In genomic region chr5:143412656-143413342, GRCh38 we compare ENCODE assay signal across 4 cellular contexts.
TF ChIP-seq lines count a peak whose summit lies in the region.

No MANE protein-coding gene starts in this region.

TF ChIP-seq in SK-N-SH, 30 proteins besides CTCF, POLR2A, EP300 and RAD21:
- 0 out of 2 replicates have a peak, but pooled peaks have one; percentile 14 for TF ChIP-seq TCF12 (IDR thresholded peaks at IDR 0.05)
- no peak for TF ChIP-seq SIN3A (IDR thresholded peaks at IDR 0.05; ENCODE audit: borderline replicate concordance, low read depth, low read length)
- 0 out of 2 replicates have a peak, but pooled peaks have one; percentile 5 for TF ChIP-seq JUND (IDR thresholded peaks at IDR 0.05)

TF ChIP-seq in SK-N-SH treated with all-trans-retinoic acid at 6 μM for 48 hours, 23 proteins besides CTCF, POLR2A, EP300 and RAD21:
- TF ChIP-seq, protein P1, sequence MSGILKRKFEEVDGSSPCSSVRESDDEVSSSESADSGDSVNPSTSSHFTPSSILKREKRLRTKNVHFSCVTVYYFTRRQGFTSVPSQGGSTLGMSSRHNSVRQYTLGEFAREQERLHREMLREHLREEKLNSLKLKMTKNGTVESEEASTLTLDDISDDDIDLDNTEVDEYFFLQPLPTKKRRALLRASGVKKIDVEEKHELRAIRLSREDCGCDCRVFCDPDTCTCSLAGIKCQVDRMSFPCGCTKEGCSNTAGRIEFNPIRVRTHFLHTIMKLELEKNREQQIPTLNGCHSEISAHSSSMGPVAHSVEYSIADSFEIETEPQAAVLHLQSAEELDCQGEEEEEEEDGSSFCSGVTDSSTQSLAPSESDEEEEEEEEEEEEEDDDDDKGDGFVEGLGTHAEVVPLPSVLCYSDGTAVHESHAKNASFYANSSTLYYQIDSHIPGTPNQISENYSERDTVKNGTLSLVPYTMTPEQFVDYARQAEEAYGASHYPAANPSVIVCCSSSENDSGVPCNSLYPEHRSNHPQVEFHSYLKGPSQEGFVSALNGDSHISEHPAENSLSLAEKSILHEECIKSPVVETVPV (CRISPR knock-in tag; IDR thresholded peaks at IDR 0.05) = no peak
- TF ChIP-seq TOX (CRISPR knock-in tag; IDR thresholded peaks at IDR 0.05; ENCODE audit: borderline replicate concordance) (no peak), PPARA (CRISPR knock-in tag; IDR thresholded peaks at IDR 0.05; ENCODE audit: borderline replicate concordance) (no peak), TCF4 (CRISPR knock-in tag; IDR thresholded peaks at IDR 0.05; ENCODE audit: borderline replicate concordance) (no peak), BACH2 (CRISPR knock-in tag; IDR thresholded peaks at IDR 0.05; ENCODE audit: borderline replicate concordance) (no peak), ISL1 (CRISPR knock-in tag; IDR thresholded peaks at IDR 0.05) (no peak), ZFP3 (CRISPR knock-in tag; IDR thresholded peaks at IDR 0.05) (no peak), SNAI2 (CRISPR knock-in tag; IDR thresholded peaks at IDR 0.05) (no peak), RARB (CRISPR knock-in tag; IDR thresholded peaks at IDR 0.05) (no peak), ARNTL (CRISPR knock-in tag; IDR thresholded peaks at IDR 0.05; ENCODE audit: borderline replicate concordance, low read depth) (no peak), ZNF70 (CRISPR knock-in tag; IDR thresholded peaks at IDR 0.05) (no peak)
- TF ChIP-seq, protein P2, sequence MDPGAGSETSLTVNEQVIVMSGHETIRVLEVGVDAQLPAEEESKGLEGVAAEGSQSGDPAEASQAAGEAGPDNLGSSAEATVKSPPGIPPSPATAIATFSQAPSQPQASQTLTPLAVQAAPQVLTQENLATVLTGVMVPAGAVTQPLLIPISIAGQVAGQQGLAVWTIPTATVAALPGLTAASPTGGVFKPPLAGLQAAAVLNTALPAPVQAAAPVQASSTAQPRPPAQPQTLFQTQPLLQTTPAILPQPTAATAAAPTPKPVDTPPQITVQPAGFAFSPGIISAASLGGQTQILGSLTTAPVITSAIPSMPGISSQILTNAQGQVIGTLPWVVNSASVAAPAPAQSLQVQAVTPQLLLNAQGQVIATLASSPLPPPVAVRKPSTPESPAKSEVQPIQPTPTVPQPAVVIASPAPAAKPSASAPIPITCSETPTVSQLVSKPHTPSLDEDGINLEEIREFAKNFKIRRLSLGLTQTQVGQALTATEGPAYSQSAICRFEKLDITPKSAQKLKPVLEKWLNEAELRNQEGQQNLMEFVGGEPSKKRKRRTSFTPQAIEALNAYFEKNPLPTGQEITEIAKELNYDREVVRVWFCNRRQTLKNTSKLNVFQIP (CRISPR knock-in tag; IDR thresholded peaks at IDR 0.05; ENCODE audit: borderline replicate concordance, low read depth) = no peak
- TF ChIP-seq, protein P3, sequence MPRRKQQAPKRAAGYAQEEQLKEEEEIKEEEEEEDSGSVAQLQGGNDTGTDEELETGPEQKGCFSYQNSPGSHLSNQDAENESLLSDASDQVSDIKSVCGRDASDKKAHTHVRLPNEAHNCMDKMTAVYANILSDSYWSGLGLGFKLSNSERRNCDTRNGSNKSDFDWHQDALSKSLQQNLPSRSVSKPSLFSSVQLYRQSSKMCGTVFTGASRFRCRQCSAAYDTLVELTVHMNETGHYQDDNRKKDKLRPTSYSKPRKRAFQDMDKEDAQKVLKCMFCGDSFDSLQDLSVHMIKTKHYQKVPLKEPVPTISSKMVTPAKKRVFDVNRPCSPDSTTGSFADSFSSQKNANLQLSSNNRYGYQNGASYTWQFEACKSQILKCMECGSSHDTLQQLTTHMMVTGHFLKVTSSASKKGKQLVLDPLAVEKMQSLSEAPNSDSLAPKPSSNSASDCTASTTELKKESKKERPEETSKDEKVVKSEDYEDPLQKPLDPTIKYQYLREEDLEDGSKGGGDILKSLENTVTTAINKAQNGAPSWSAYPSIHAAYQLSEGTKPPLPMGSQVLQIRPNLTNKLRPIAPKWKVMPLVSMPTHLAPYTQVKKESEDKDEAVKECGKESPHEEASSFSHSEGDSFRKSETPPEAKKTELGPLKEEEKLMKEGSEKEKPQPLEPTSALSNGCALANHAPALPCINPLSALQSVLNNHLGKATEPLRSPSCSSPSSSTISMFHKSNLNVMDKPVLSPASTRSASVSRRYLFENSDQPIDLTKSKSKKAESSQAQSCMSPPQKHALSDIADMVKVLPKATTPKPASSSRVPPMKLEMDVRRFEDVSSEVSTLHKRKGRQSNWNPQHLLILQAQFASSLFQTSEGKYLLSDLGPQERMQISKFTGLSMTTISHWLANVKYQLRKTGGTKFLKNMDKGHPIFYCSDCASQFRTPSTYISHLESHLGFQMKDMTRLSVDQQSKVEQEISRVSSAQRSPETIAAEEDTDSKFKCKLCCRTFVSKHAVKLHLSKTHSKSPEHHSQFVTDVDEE (CRISPR knock-in tag; IDR thresholded peaks at IDR 0.05) = no peak

TF ChIP-seq in IMR-90, 13 proteins besides CTCF, POLR2A, EP300 and RAD21:
- TF ChIP-seq BHLHE40 (IDR thresholded peaks at IDR 0.05; ENCODE audit: low read depth, low read length) (no peak), FOS (IDR thresholded peaks at IDR 0.05; ENCODE audit: low read depth, low read length) (no peak), RCOR1 (IDR thresholded peaks at IDR 0.05; ENCODE audit: insufficient replicate concordance, low read length) (no peak), MXI1 (IDR thresholded peaks at IDR 0.05; ENCODE audit: borderline replicate concordance, low read depth, low read length) (no peak), RFX5 (IDR thresholded peaks at IDR 0.05; ENCODE audit: low read depth, low read length) (no peak), MAZ (IDR thresholded peaks at IDR 0.05; ENCODE audit: borderline replicate concordance, low read depth, low read length) (no peak), NFE2L2 (IDR thresholded peaks at IDR 0.05; ENCODE audit: low read depth, low read length) (no peak), SMC3 (IDR thresholded peaks at IDR 0.05; ENCODE audit: low read depth, low read length) (no peak), MAFK (IDR thresholded peaks at IDR 0.05; ENCODE audit: low read depth, low read length) (no peak), CHD1 (IDR thresholded peaks at IDR 0.05; ENCODE audit: low read depth, low read length) (no peak), CEBPB (IDR thresholded peaks at IDR 0.05; ENCODE audit: low read depth, low read length) (no peak)
- TF ChIP-seq, protein P4, sequence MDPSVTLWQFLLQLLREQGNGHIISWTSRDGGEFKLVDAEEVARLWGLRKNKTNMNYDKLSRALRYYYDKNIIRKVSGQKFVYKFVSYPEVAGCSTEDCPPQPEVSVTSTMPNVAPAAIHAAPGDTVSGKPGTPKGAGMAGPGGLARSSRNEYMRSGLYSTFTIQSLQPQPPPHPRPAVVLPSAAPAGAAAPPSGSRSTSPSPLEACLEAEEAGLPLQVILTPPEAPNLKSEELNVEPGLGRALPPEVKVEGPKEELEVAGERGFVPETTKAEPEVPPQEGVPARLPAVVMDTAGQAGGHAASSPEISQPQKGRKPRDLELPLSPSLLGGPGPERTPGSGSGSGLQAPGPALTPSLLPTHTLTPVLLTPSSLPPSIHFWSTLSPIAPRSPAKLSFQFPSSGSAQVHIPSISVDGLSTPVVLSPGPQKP (IDR thresholded peaks at IDR 0.05; ENCODE audit: borderline replicate concordance, low read depth, low read length) = no peak
- TF ChIP-seq, protein P5, sequence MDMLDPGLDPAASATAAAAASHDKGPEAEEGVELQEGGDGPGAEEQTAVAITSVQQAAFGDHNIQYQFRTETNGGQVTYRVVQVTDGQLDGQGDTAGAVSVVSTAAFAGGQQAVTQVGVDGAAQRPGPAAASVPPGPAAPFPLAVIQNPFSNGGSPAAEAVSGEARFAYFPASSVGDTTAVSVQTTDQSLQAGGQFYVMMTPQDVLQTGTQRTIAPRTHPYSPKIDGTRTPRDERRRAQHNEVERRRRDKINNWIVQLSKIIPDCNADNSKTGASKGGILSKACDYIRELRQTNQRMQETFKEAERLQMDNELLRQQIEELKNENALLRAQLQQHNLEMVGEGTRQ (IDR thresholded peaks at IDR 0.05; ENCODE audit: low read depth, low read length) = no peak
TF ChIP-seq in IMR-90: peak in this region for 0.

TF ChIP-seq in GM12878, 131 proteins besides CTCF, POLR2A, EP300 and RAD21:
- TF ChIP-seq ETV6 (conservative IDR thresholded peaks at IDR 0.05 in 1 of 2, IDR thresholded peaks at IDR 0.05 in 1 of 2; ENCODE audit: borderline replicate concordance in 1 of 2, low read depth in 1 of 2) (no peak), SMC3 (IDR thresholded peaks at IDR 0.05; ENCODE audit: borderline replicate concordance, low read length) (no peak)
